ENCODE assay signal across 11 cellular contexts in genomic region chr2:43175187-43175490, GRCh38. TPM values are rescaled to one million over a fixed set of nuclear protein-coding genes. Genes with fewer than 3 reads are reported as not detected.
DNase-seq lines count a peak whose midpoint lies in the region; ATAC-seq and TF ChIP-seq lines count a peak whose summit lies in the region.
"Had no signal": no experiment of that assay in that cellular context is flagged by ENCODE, and none has a peak within 500 bp of the region (broad histone marks: within the 10 kb centered on the region; RNA-seq: fewer than 3 reads in every experiment).

No MANE protein-coding gene starts in this region.

- no peak overlapping the region for H3K4me3 ChIP-seq in mammary epithelial cell (replicated peaks in 1 of 3; ENCODE audit: insufficient read depth in 1 of 3, low read depth in 2 of 3, low read length in 3 of 3)
- H3K4me3 ChIP-seq: thoracic aorta had no signal

- H3K4me1 ChIP-seq in mammary epithelial cell (ENCODE audit: insufficient read depth, low read length) = peaks cover 10% of the 10 kb centered on the region

- ATAC-seq in stimulated activated naive CD8-positive, alpha-beta T cell treated with anti-CD3 and anti-CD28 coated beads, Interleukin-15, Interleukin-2, amounts not matched to agents 100 U/mL and 50 U/mL, for 24 hours = no peak
- ATAC-seq in memory B cell (ENCODE audit: low read depth) (no peak), left lobe of liver (no peak)

- peaks cover 92% of the 10 kb centered on the region for H3K4me1 Mint-ChIP-seq in stimulated activated naive CD8-positive, alpha-beta T cell treated with anti-CD3 and anti-CD28 coated beads, Interleukin-15, Interleukin-2, amounts not matched to agents 100 ng/mL and 50 ng/mL, for 24 hours (ENCODE audit: low read depth)
- peaks cover 41% of the 10 kb centered on the region for H3K4me1 Mint-ChIP-seq in memory B cell

- no peak overlapping the region for H3K4me2 ChIP-seq in mammary epithelial cell (ENCODE audit: insufficient read depth, low read depth, low read length)

- no TSS peak for BruUV-seq in mammary epithelial cell (replicated peaks; lab: Mats Ljungman, UMichigan)

- in situ Hi-C loops in mammary epithelial cell (cut with MboI; ENCODE audit: low sequenced_read_pairs in 2 of 2) = no loop called here

- dilution Hi-C loops in mammary epithelial cell (cut with HindIII; ENCODE audit: low sequenced_read_pairs) = no loop called here

- H3K27me3 ChIP-seq in mammary epithelial cell (ENCODE audit: insufficient read depth, low read length) = no peaks in the 10 kb centered on the region

- no peak overlapping the region for H3K27ac ChIP-seq in mammary epithelial cell (ENCODE audit: insufficient read depth, low read depth, low read length)

- CTCF ChIA-PET in mammary epithelial cell (lab: Charles Lee; ENCODE audit: low non-redundant PET) = no interaction called here

- no peaks in the 10 kb centered on the region for H3K9me3 Mint-ChIP-seq in stimulated activated naive CD8-positive, alpha-beta T cell treated with anti-CD3 and anti-CD28 coated beads, Interleukin-15, Interleukin-2, amounts not matched to agents 100 ng/mL and 50 ng/mL, for 24 hours
- H3K9me3 Mint-ChIP-seq in memory B cell = no peaks in the 10 kb centered on the region

- peaks cover 5% of the 10 kb centered on the region for H3K9me3 ChIP-seq in mammary epithelial cell (replicated peaks; ENCODE audit: insufficient read depth, low read length)

- peak overlapping the region; percentile 72 for H3K4me3 Mint-ChIP-seq in stimulated activated naive CD8-positive, alpha-beta T cell treated with anti-CD3 and anti-CD28 coated beads, Interleukin-15, Interleukin-2, amounts not matched to agents 100 ng/mL and 50 ng/mL, for 24 hours
- H3K4me3 Mint-ChIP-seq in memory B cell = peak overlapping the region; percentile 65

- no peaks in the 10 kb centered on the region for H3K36me3 Mint-ChIP-seq in stimulated activated naive CD8-positive, alpha-beta T cell treated with anti-CD3 and anti-CD28 coated beads, Interleukin-15, Interleukin-2, amounts not matched to agents 100 ng/mL and 50 ng/mL, for 24 hours (ENCODE audit: low read depth)
- H3K36me3 Mint-ChIP-seq in memory B cell = no peaks in the 10 kb centered on the region

- H2AFZ ChIP-seq in mammary epithelial cell (ENCODE audit: low read depth, low read length) = no peak overlapping the region

- no peak for DNase-seq in stimulated activated naive CD8-positive, alpha-beta T cell treated with anti-CD3 and anti-CD28 coated beads, Interleukin-15, Interleukin-2, amounts not matched to agents 100 U/mL and 50 U/mL, for 24 hours
- DNase-seq in mammary epithelial cell = peak; percentile 65
- no peak for DNase-seq in memory B cell (ENCODE audit: low spot score in 2 of 2)
- no peak for DNase-seq in NCI-H146 (lab: John Stamatoyannopoulos, UW)
- no peak for DNase-seq in left lobe of liver (ENCODE audit: low spot score)
- DNase-seq in activated CD8-positive, alpha-beta memory T cell treated with anti-CD3 and anti-CD28 coated beads, Interleukin-2, amount 50 U/mL, for 48 hours = no peak
- DNase-seq in foreskin melanocyte = no peak
- DNase-seq: DMS153, NCI-H69 had no signal

- H3K9ac ChIP-seq in mammary epithelial cell (ENCODE audit: insufficient read depth, low read length) = no peak overlapping the region

- no peaks in the 10 kb centered on the region for H3K79me2 ChIP-seq in mammary epithelial cell (ENCODE audit: insufficient read depth, low read length)

- H3K27me3 Mint-ChIP-seq in stimulated activated naive CD8-positive, alpha-beta T cell treated with anti-CD3 and anti-CD28 coated beads, Interleukin-15, Interleukin-2, amounts not matched to agents 100 ng/mL and 50 ng/mL, for 24 hours = no peaks in the 10 kb centered on the region
- no peaks in the 10 kb centered on the region for H3K27me3 Mint-ChIP-seq in memory B cell

- no peak for TF ChIP-seq CTCF in mammary epithelial cell (conservative IDR thresholded peaks at IDR 0.05 in 1 of 2, IDR thresholded peaks at IDR 0.05 in 1 of 2; ENCODE audit: extremely low read depth in 1 of 2, insufficient read depth in 1 of 2, low read depth in 1 of 2, low read length in 2 of 2)

- intact Hi-C loops in mammary epithelial cell (cut with micrococcal nuclease) = no loop called here

- no peaks in the 10 kb centered on the region for H3K36me3 ChIP-seq in mammary epithelial cell (ENCODE audit: insufficient read depth, low read length)
- H3K36me3 ChIP-seq: thoracic aorta had no signal

- peak overlapping the region; percentile 94 for H3K27ac Mint-ChIP-seq in stimulated activated naive CD8-positive, alpha-beta T cell treated with anti-CD3 and anti-CD28 coated beads, Interleukin-15, Interleukin-2, amounts not matched to agents 100 ng/mL and 50 ng/mL, for 24 hours
- peak overlapping the region; percentile 99 for H3K27ac Mint-ChIP-seq in memory B cell

- H4K20me1 ChIP-seq in mammary epithelial cell (ENCODE audit: insufficient read depth, low read length) = no peaks in the 10 kb centered on the region

RNA-seq across cellular contexts. Expression of gene ZFP36L2, which starts 51.3 kb away (rescaled TPM):
- 100 to 1,000 TPM in 1 of 2 donors, 10 to 100 TPM in 1; 26.3 to 213 TPM for total RNA-seq in mammary epithelial cell
- 35.6 TPM for polyA plus RNA-seq in mammary epithelial cell
- 68.7 TPM for polyA minus RNA-seq in mammary epithelial cell
- 60.6 TPM for total RNA-seq in left lobe of liver
